ENCODE assay signal across 16 cellular contexts in the genomic region with DNA sequence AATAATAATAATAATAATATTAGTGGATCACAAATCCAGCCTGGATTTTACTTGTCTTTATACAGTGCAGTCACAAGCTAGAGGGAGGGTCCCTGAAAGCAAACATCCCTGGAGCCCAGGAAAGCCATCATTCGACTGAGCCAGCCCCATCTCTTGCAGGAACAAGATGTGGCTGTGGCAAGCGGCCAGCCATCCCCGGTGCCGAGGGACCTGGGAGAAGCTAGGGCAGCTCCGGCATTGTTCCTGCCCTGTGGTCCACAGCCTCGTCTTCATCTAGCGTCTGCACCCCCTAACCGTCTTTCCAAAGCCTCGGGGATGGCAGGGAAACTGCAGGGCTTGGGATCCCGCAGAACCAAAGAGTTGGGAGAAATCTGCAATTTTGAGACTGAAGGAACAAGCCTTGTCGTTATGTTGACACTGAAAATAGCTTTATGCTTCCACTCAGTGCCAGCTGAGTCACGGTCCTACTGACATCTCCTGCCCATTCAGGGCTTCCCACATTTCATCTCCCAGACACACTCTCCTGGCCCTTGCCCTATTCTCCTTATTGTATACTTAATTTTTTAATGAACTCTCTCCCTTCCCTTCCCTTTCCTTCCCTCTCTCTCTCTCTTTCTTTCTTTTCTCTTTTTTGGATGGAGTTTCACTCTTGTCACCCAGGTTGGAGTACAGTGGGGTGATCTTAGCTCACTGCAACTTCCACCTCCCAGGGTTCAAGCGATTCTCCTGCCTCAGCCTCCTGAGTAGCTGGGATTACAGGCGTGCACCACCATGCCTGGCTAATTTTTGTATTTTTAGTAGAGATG.
DNase-seq lines count a peak whose midpoint lies in the region; ATAC-seq and TF ChIP-seq lines count a peak whose summit lies in the region.
"Had no signal": no experiment of that assay in that cellular context is flagged by ENCODE, and none has a peak within 500 bp of the region (broad histone marks: within the 10 kb centered on the region; RNA-seq: fewer than 3 reads in every experiment).

No MANE protein-coding gene starts in this region.

- H3K4me3 Mint-ChIP-seq in central memory CD8-positive, alpha-beta T cell: no peak overlapping the region
- H3K4me3 Mint-ChIP-seq: B cell; stimulated activated memory B cell treated with anti-CD40 and anti-IgM and Interleukin-4, amounts not matched to agents 10 μg/mL and 1 μg/mL and 100 μg/mL, for 72 hours had no signal

- no peak for ATAC-seq in central memory CD8-positive, alpha-beta T cell (replicated peaks; ENCODE audit: extremely low read depth, poor library complexity, severe bottlenecking)
- no peak for ATAC-seq in GM19328 (IDR thresholded peaks at IDR 0.05; ENCODE audit: unreplicated experiment)
- ATAC-seq: stimulated activated memory B cell treated with anti-CD40 and anti-IgM and Interleukin-4, amounts not matched to agents 10 μg/mL and 1 μg/mL and 100 μg/mL, for 72 hours had no signal

- H3K4me3 ChIP-seq in HEK293 (ENCODE audit: low read depth, low read length) (no peak overlapping the region), lower leg skin (ENCODE audit: low read depth, poor library complexity, severe bottlenecking) (no peak overlapping the region)
- H3K4me3 ChIP-seq: colonic mucosa, HAP-1, SK-N-MC, upper lobe of left lung had no signal

- POLR2A ChIA-PET in HEK293 (lab: Yijun Ruan, JAX): no interaction called here

- H3K9me3 Mint-ChIP-seq in central memory CD8-positive, alpha-beta T cell: no peaks in the 10 kb centered on the region
- H3K9me3 Mint-ChIP-seq: stimulated activated memory B cell treated with anti-CD40 and anti-IgM and Interleukin-4, amounts not matched to agents 10 μg/mL and 1 μg/mL and 100 μg/mL, for 72 hours had no signal

- DNase-seq in AG08395 (ENCODE audit: low spot score) (peak; percentile 71), myocyte (ENCODE audit: low read depth) (peak; percentile 67), cortex of kidney (lab: John Stamatoyannopoulos, UW) (no peak), lower leg skin (ENCODE audit: low spot score in 2 of 2) (no peak), activated gamma-delta T cell treated with Interleukin-2 at 50 U/mL for 16 hours (no peak)
- no peak for DNase-seq in central memory CD8-positive, alpha-beta T cell (ENCODE audit: low spot score in 2 of 2)
- DNase-seq: activated CD4-positive, alpha-beta T cell treated with anti-CD3 and anti-CD28 coated beads, Interleukin-2, amount 50 U/mL, for 48 hours; colonic mucosa; NCI-H1417 treated with DMSO at 0.1 percent for 48 hours had no signal

- no peaks in the 10 kb centered on the region for H3K9me3 ChIP-seq in HEK293 (ENCODE audit: control insufficient read depth, insufficient read depth, low read depth, low read length)
- H3K9me3 ChIP-seq: colonic mucosa, HAP-1, upper lobe of left lung had no signal

- H3K36me3 Mint-ChIP-seq in central memory CD8-positive, alpha-beta T cell (ENCODE audit: insufficient read depth): peaks cover 2% of the 10 kb centered on the region
- H3K36me3 Mint-ChIP-seq: stimulated activated memory B cell treated with anti-CD40 and anti-IgM and Interleukin-4, amounts not matched to agents 10 μg/mL and 1 μg/mL and 100 μg/mL, for 72 hours had no signal

- H3K27ac Mint-ChIP-seq in central memory CD8-positive, alpha-beta T cell (ENCODE audit: low read depth): peak overlapping the region; percentile 45
- H3K27ac Mint-ChIP-seq: B cell; stimulated activated memory B cell treated with anti-CD40 and anti-IgM and Interleukin-4, amounts not matched to agents 10 μg/mL and 1 μg/mL and 100 μg/mL, for 72 hours had no signal

- no peak overlapping the region for H3K27ac ChIP-seq in HEK293 (ENCODE audit: extremely low read depth, low read depth, low read length)
- H3K27ac ChIP-seq: colonic mucosa, SK-N-MC, upper lobe of left lung had no signal

- WGBS in lower leg skin, 2 donors: 50 to 67% methylated on average over 14 of the region's 14 CpGs

- peaks cover 35% of the 10 kb centered on the region for H3K27me3 Mint-ChIP-seq in central memory CD8-positive, alpha-beta T cell

- no peaks in the 10 kb centered on the region for H3K36me3 ChIP-seq in HEK293 (ENCODE audit: control insufficient read depth in 2 of 2, insufficient read depth in 1 of 2, low read length in 2 of 2)
- H3K36me3 ChIP-seq: colonic mucosa, HAP-1, upper lobe of left lung had no signal

- TF ChIP-seq CTCF in HEK293 (tag by site-specific recombination; IDR thresholded peaks at IDR 0.05) (no peak), lower leg skin (IDR thresholded peaks at IDR 0.05) (no peak)

- intact Hi-C loops in lower leg skin (cut with DNase I; ENCODE audit: low total_unique reads): no loop called here

- H3K4me1 Mint-ChIP-seq in central memory CD8-positive, alpha-beta T cell: no peaks in the 10 kb centered on the region
- H3K4me1 Mint-ChIP-seq: B cell had no signal

- H3K4me1 ChIP-seq in HEK293 (ENCODE audit: control insufficient read depth, insufficient read depth, low read length): no peaks in the 10 kb centered on the region
- H3K4me1 ChIP-seq: colonic mucosa, HAP-1, upper lobe of left lung had no signal

- CTCF ChIA-PET in HEK293 (lab: Yijun Ruan, JAX): interaction anchor here (9.3 kb wide), 1 partner anchor 145 kb away, joined by 118 read pairs; the partner anchor contains the start of gene KCNB1

- TF ChIP-seq POLR2A in lower leg skin (IDR thresholded peaks at IDR 0.05): no peak

TF ChIP-seq in HEK293, 187 proteins besides CTCF, POLR2A, EP300 and RAD21:
- TF ChIP-seq ZNF426 (tag by site-specific recombination; IDR thresholded peaks at IDR 0.05): no peak
- TF ChIP-seq ZNF560 (tag by site-specific recombination; IDR thresholded peaks at IDR 0.05; ENCODE audit: borderline replicate concordance): no peak
- peak; percentile 93 for TF ChIP-seq PRDM1 (tag by site-specific recombination; IDR thresholded peaks at IDR 0.05)
- no peak for TF ChIP-seq SP7 (tag by site-specific recombination; IDR thresholded peaks at IDR 0.05)
- TF ChIP-seq ZNF214 (tag by site-specific recombination; IDR thresholded peaks at IDR 0.05; ENCODE audit: borderline replicate concordance): no peak

Comparison
In these comparisons a context has a peak if more than half of its experiments do, and no peak if none do; other contexts are left out.
1. DNase-seq: peak in AG08395 (single experiment) and myocyte (single experiment); none in central memory CD8-positive, alpha-beta T cell (0 of 2), cortex of kidney (single experiment), lower leg skin (0 of 2) and activated gamma-delta T cell treated with Interleukin-2 at 50 U/mL for 16 hours (single experiment).